ENCODE assay signal across 22 cellular contexts in genomic region chr10:129743738-129744133, GRCh38.
DNase-seq lines count a peak whose midpoint lies in the region; ATAC-seq and TF ChIP-seq lines count a peak whose summit lies in the region.
"Had no signal": no experiment of that assay in that cellular context is flagged by ENCODE, and none has a peak within 500 bp of the region (broad histone marks: within the 10 kb centered on the region; RNA-seq: fewer than 3 reads in every experiment).

No MANE protein-coding gene starts in this region.

- no peaks in the 10 kb centered on the region for H3K79me2 ChIP-seq in H9 (ENCODE audit: insufficient read depth, low read length)

- H3K4me2 ChIP-seq in H9 (ENCODE audit: insufficient read depth, insufficient read length, low read length) = no peak overlapping the region

- no peak overlapping the region for H2AK5ac ChIP-seq in H9 (ENCODE audit: insufficient read length, low read length)

- H3K27ac ChIP-seq in H9 (ENCODE audit: insufficient read length, low read depth, low read length) (no peak overlapping the region), lung (ENCODE audit: low read depth in 1 of 2, low read length in 1 of 2) (no peak overlapping the region), sigmoid colon (no peak overlapping the region)
- H3K27ac ChIP-seq: SJCRH30 had no signal

- no peaks in the 10 kb centered on the region for H3K27me3 Mint-ChIP-seq in H9 (ENCODE audit: low read depth)

- in situ Hi-C loops in GM13976 (cut with MboI; ENCODE audit: low sequenced_read_pairs, unreplicated experiment) = no loop called here

- H3K4me1 ChIP-seq in H9 (ENCODE audit: insufficient read depth, low read length) (no peaks in the 10 kb centered on the region), lung (ENCODE audit: control insufficient read depth in 2 of 2, insufficient read depth in 2 of 2, low read length in 2 of 2) (no peaks in the 10 kb centered on the region), sigmoid colon (no peaks in the 10 kb centered on the region)
- H3K4me1 ChIP-seq: SJCRH30 had no signal

- no peak overlapping the region for H3K14ac ChIP-seq in H9 (ENCODE audit: insufficient read depth, low read length)

- H3K4me3 ChIP-seq in lung = no peak overlapping the region
- H3K4me3 ChIP-seq in sigmoid colon = no peak overlapping the region
- H3K4me3 ChIP-seq: K562, SJCRH30 had no signal

- H3K36me3 Mint-ChIP-seq in H9 (ENCODE audit: insufficient read depth in 1 of 3, low read depth in 3 of 3) = peaks cover 7 to 15% (median 11%) of the 10 kb centered on the region in 3 experiments

- H3K23me2 ChIP-seq in H9 (ENCODE audit: insufficient read length, low read depth, low read length, poor library complexity, severe bottlenecking) = no peaks in the 10 kb centered on the region

- no peaks in the 10 kb centered on the region for H4K20me1 ChIP-seq in H9 (ENCODE audit: control insufficient read depth, insufficient read depth, insufficient read length)

- H3K9me3 ChIP-seq in H9 (ENCODE audit: control insufficient read depth, low read depth, low read length) (no peaks in the 10 kb centered on the region), lung (ENCODE audit: control insufficient read depth in 2 of 2, insufficient read depth in 1 of 2, low read length in 1 of 2) (peaks cover 8 to 14% of the 10 kb centered on the region in 2 donors), sigmoid colon (peaks cover 0 to 16% (median 2%) of the 10 kb centered on the region in 4 donors)
- H3K9me3 ChIP-seq: SJCRH30 had no signal

- no peak for TF ChIP-seq CTCF in H9 (conservative IDR thresholded peaks at IDR 0.05)
- TF ChIP-seq CTCF in lung (IDR thresholded peaks at IDR 0.05; ENCODE audit: control extremely low read depth, extremely low read depth) = no peak
- TF ChIP-seq CTCF in sigmoid colon (IDR thresholded peaks at IDR 0.05) = no peak
- TF ChIP-seq CTCF in GM13976 (IDR thresholded peaks at IDR 0.05; ENCODE audit: borderline replicate concordance, control extremely low read depth, extremely low read depth, insufficient read depth, missing control alignments) = no peak

- no peak overlapping the region for H4K5ac ChIP-seq in H9 (ENCODE audit: insufficient read length, low read depth, low read length)

- TF ChIP-seq POLR2A in sigmoid colon (IDR thresholded peaks at IDR 0.05) = no peak

- H3K27ac Mint-ChIP-seq in H9 = no peak overlapping the region

- no peaks in the 10 kb centered on the region for H3K79me1 ChIP-seq in H9 (ENCODE audit: insufficient read depth, low read depth, low read length, poor library complexity, severe bottlenecking)

- no peak overlapping the region for H4K8ac ChIP-seq in H9 (replicated peaks; ENCODE audit: insufficient read length, low read depth, low read length)

- no peak overlapping the region for H3K4me3 Mint-ChIP-seq in H9

- H3K23ac ChIP-seq in H9 (ENCODE audit: insufficient read length, low read depth, low read length) = no peak overlapping the region

- H3K36me3 ChIP-seq in lung (ENCODE audit: control insufficient read depth in 2 of 2, insufficient read depth in 2 of 2, low read length in 2 of 2) (no peaks in the 10 kb centered on the region), sigmoid colon (no peaks in the 10 kb centered on the region)
- H3K36me3 ChIP-seq: SJCRH30 had no signal

- H3K4me1 Mint-ChIP-seq in H9 = peaks cover 0 to 5% of the 10 kb centered on the region in 2 experiments; a peak in 2 of 4 replicates

- no peak for ATAC-seq in lung (ENCODE audit: insufficient read depth, low FRiP score)
- ATAC-seq in GM21529 (IDR thresholded peaks at IDR 0.05; ENCODE audit: unreplicated experiment) = no peak
- ATAC-seq: HCT116, K562, SK-N-SH treated with all-trans-retinoic acid at 6 μM for 48 hours had no signal

- H2AFZ ChIP-seq in H9 (ENCODE audit: low read length) = no peak overlapping the region

- H3K27me3 ChIP-seq in H9 (ENCODE audit: insufficient read depth, low read length) (no peaks in the 10 kb centered on the region), lung (ENCODE audit: control insufficient read depth, insufficient read depth) (no peaks in the 10 kb centered on the region), sigmoid colon (no peaks in the 10 kb centered on the region)
- H3K27me3 ChIP-seq: SJCRH30 had no signal

- WGBS in H9 (ENCODE audit: extremely low coverage, insufficient read length, low lambda C conversion rate) = no CpG with 5 or more reads among the region's 7 CpGs
- WGBS in lung, 2 donors = 96% methylated on average over 7 of the region's 7 CpGs
- 96 to 97% methylated on average over 7 of the region's 7 CpGs for WGBS in sigmoid colon, 2 donors

- no peak overlapping the region for H2BK5ac ChIP-seq in H9 (ENCODE audit: insufficient read length, low read length)

- no peak overlapping the region for H3K4ac ChIP-seq in H9 (ENCODE audit: low read depth, low read length)

- H3K9me3 Mint-ChIP-seq in H9 = peaks cover 10 to 11% of the 10 kb centered on the region in 2 experiments

- TF ChIP-seq EP300 in sigmoid colon (IDR thresholded peaks at IDR 0.05) = no peak

- H3K9ac ChIP-seq in H9 (ENCODE audit: extremely low read depth, insufficient read length, low read length) = no peak overlapping the region

- no peak overlapping the region for H3T11ph ChIP-seq in H9 (ENCODE audit: low read length)

- peak; percentile 21 for DNase-seq in activated effector memory CD4-positive, alpha-beta T cell treated with anti-CD3 and anti-CD28 coated beads, Interleukin-2, amount 50 U/mL, for 16 hours
- no peak for DNase-seq in activated effector memory CD4-positive, alpha-beta T cell treated with Interleukin-2 at 50 U/mL for 16 hours
- DNase-seq in H9 (peak; percentile 8), lung (ENCODE audit: low spot score) (peak; percentile 26), sigmoid colon (peak; percentile 38), GM13976 (ENCODE audit: low spot score) (no peak)
- DNase-seq in activated naive CD4-positive, alpha-beta T cell (lab: John Stamatoyannopoulos, UW) = no peak
- DNase-seq: Calu3, DMS153, DND-41, Kasumi-1, NCI-H1092 treated with DMSO at 0.1 percent for 48 hours, NCI-H1436 treated with DMSO at 0.1 percent for 48 hours, NCI-H1930, NCI-H2107, NCI-H524, NCI-H748 treated with DMSO at 0.1 percent for 48 hours, SJCRH30 had no signal

- no peak overlapping the region for H2BK12ac ChIP-seq in H9 (ENCODE audit: insufficient read length, low read depth, low read length)

- intact Hi-C loops in sigmoid colon (cut with DNase I) = no loop called here

- H3K18ac ChIP-seq in H9 (ENCODE audit: insufficient read length, low read depth, low read length) = no peak overlapping the region

- H2BK20ac ChIP-seq in H9 (ENCODE audit: low read depth, low read length, poor library complexity, severe bottlenecking) = no peak overlapping the region

- no peak overlapping the region for H2BK15ac ChIP-seq in H9 (ENCODE audit: low read depth, low read length)

- H4K91ac ChIP-seq in H9 (ENCODE audit: insufficient read length, low read depth, low read length) = no peak overlapping the region

- H2BK120ac ChIP-seq in H9 (ENCODE audit: low read depth, low read length, poor library complexity, severe bottlenecking) = no peak overlapping the region

- no peak overlapping the region for H3K56ac ChIP-seq in H9 (ENCODE audit: insufficient read length, low read depth, low read length)

Comparison
In these comparisons a context has a peak if more than half of its experiments do, and no peak if none do; other contexts are left out.
1. DNase-seq: peak in activated effector memory CD4-positive, alpha-beta T cell treated with anti-CD3 and anti-CD28 coated beads, Interleukin-2, amount 50 U/mL, for 16 hours (single experiment), H9 (single experiment), lung (single experiment) and sigmoid colon (single experiment); none in activated effector memory CD4-positive, alpha-beta T cell treated with Interleukin-2 at 50 U/mL for 16 hours (single experiment), GM13976 (single experiment) and activated naive CD4-positive, alpha-beta T cell (0 of 4).